ENCODE assay signal across 8 cellular contexts in genomic region chr9:120579750-120580590, GRCh38. TPM values are rescaled to one million over a fixed set of nuclear protein-coding genes. Genes with fewer than 3 reads are reported as not detected.
DNase-seq lines count a peak whose midpoint lies in the region; ATAC-seq and TF ChIP-seq lines count a peak whose summit lies in the region.

Gene CDK5RAP2, minus strand, starts transcription at chr9:120580167. Its CDS starts 189 bp downstream, at chr9:120579978.

- H3K4me1 Mint-ChIP-seq in HFFc6 (ENCODE audit: low read depth) = peaks cover 42% of the 10 kb centered on the region
- peaks cover 73% of the 10 kb centered on the region for H3K4me1 Mint-ChIP-seq in activated naive CD4-positive, alpha-beta T cell treated with anti-CD3 and anti-CD28 coated beads, Interleukin-2, amount 10 ng/mL, durations not matched to agents 7 days and 5 days

- H3K36me3 ChIP-seq in SK-N-MC (ENCODE audit: insufficient read depth, low read length) (peaks cover 18% of the 10 kb centered on the region), gastroesophageal sphincter (peaks cover 0 to 6% of the 10 kb centered on the region in 2 donors), neutrophil (no peaks in the 10 kb centered on the region)

- peak; percentile 99 for ATAC-seq in gastroesophageal sphincter

- peaks cover 3% of the 10 kb centered on the region; the same call in 1 of the 2 replicates for H3K27me3 Mint-ChIP-seq in HFFc6 (ENCODE audit: insufficient read depth)
- H3K27me3 Mint-ChIP-seq in activated naive CD4-positive, alpha-beta T cell treated with anti-CD3 and anti-CD28 coated beads, Interleukin-2, amount 10 ng/mL, durations not matched to agents 7 days and 5 days = no peaks in the 10 kb centered on the region

- H3K36me3 Mint-ChIP-seq in HFFc6 (ENCODE audit: low read depth) = peaks cover 6% of the 10 kb centered on the region
- H3K36me3 Mint-ChIP-seq in activated naive CD4-positive, alpha-beta T cell treated with anti-CD3 and anti-CD28 coated beads, Interleukin-2, amount 10 ng/mL, durations not matched to agents 7 days and 5 days = peaks cover 38% of the 10 kb centered on the region

- DNase-seq in GM04503 (ENCODE audit: low read depth) (peak; percentile 85), HFFc6 (peak; percentile 97), NB4 (ENCODE audit: low read depth) (peak; percentile 98), SK-N-MC (ENCODE audit: low read depth, low spot score) (peak; percentile 93), substantia nigra (lab: John Stamatoyannopoulos, UW) (peak; percentile 47 to 97 (median 90))
- DNase-seq in activated naive CD4-positive, alpha-beta T cell treated with anti-CD3 and anti-CD28 coated beads, Interleukin-2, amount 10 ng/mL, durations not matched to agents 7 days and 5 days = peak; percentile 96

- 11 to 12% methylated on average over 10 to 16 of the region's 53 CpGs for WGBS in gastroesophageal sphincter (ENCODE audit: low coverage in 1 of 2), 2 donors

- H3K9ac ChIP-seq in SK-N-MC (ENCODE audit: insufficient read length) = peak within 1 kb of the TSS; percentile 93

- TF ChIP-seq CTCF in HFFc6 (IDR thresholded peaks at IDR 0.05) (no peak), NB4 (IDR thresholded peaks at IDR 0.05; ENCODE audit: low read depth, low read length) (no peak), gastroesophageal sphincter (IDR thresholded peaks at IDR 0.05) (peak in 1 of 4 experiments; percentile 10), neutrophil (IDR thresholded peaks at IDR 0.05) (peak; percentile 35)

- H3K27ac ChIP-seq in SK-N-MC = peak within 1 kb of the TSS; percentile 78
- peak within 1 kb of the TSS; percentile 12 to 84 (median 82) for H3K27ac ChIP-seq in gastroesophageal sphincter
- peak within 1 kb of the TSS; percentile 59 for H3K27ac ChIP-seq in neutrophil
- H3K27ac ChIP-seq in substantia nigra (ENCODE audit: low read depth, low read length, poor library complexity, severe bottlenecking) = peak within 1 kb of the TSS; percentile 81

- H3K4me1 ChIP-seq in gastroesophageal sphincter (peaks cover 6 to 24% (median 10%) of the 10 kb centered on the region in 3 donors), neutrophil (ENCODE audit: control insufficient read depth in 1 of 2, insufficient read depth in 1 of 2, low read depth in 1 of 2, low read length in 1 of 2) (peaks cover 15 to 18% of the 10 kb centered on the region in 2 experiments)

- CTCF ChIA-PET in activated naive CD4-positive, alpha-beta T cell treated with anti-CD3 and anti-CD28 coated beads, Interleukin-2, amount 10 ng/mL, durations not matched to agents 7 days and 5 days (lab: Charles Lee) = no interaction called here

- H3K4me3 ChIP-seq in NB4 (ENCODE audit: low read depth, low read length) (peak within 1 kb of the TSS; percentile 94), SK-N-MC (peak within 1 kb of the TSS; percentile 92), gastroesophageal sphincter (peak within 1 kb of the TSS; percentile 54 to 90), neutrophil (ENCODE audit: low read depth in 1 of 2, low read length in 1 of 2) (peak within 1 kb of the TSS; percentile 82 to 84)

- H3K9me3 ChIP-seq in SK-N-MC (ENCODE audit: low read depth, low read length) (no peaks in the 10 kb centered on the region), gastroesophageal sphincter (no peaks in the 10 kb centered on the region), neutrophil (no peaks in the 10 kb centered on the region)

- H3K4me3 Mint-ChIP-seq in HFFc6 = peak within 1 kb of the TSS; percentile 99
- peak within 1 kb of the TSS; percentile 82 for H3K4me3 Mint-ChIP-seq in activated naive CD4-positive, alpha-beta T cell treated with anti-CD3 and anti-CD28 coated beads, Interleukin-2, amount 10 ng/mL, durations not matched to agents 7 days and 5 days

- no peak for TF ChIP-seq EP300 in gastroesophageal sphincter (IDR thresholded peaks at IDR 0.05)

- H3K27me3 ChIP-seq in gastroesophageal sphincter = no peaks in the 10 kb centered on the region
- no peaks in the 10 kb centered on the region for H3K27me3 ChIP-seq in neutrophil

- TF ChIP-seq POLR2A in NB4 (IDR thresholded peaks at IDR 0.05; ENCODE audit: extremely low read depth, insufficient read length) = peak; percentile 46
- TF ChIP-seq POLR2A in gastroesophageal sphincter (IDR thresholded peaks at IDR 0.05) = peak in 1 of 2 donors; percentile 24

- no peaks in the 10 kb centered on the region for H3K9me3 Mint-ChIP-seq in HFFc6
- H3K9me3 Mint-ChIP-seq in activated naive CD4-positive, alpha-beta T cell treated with anti-CD3 and anti-CD28 coated beads, Interleukin-2, amount 10 ng/mL, durations not matched to agents 7 days and 5 days = peaks cover 1% of the 10 kb centered on the region

- H3K27ac Mint-ChIP-seq in HFFc6 = peak within 1 kb of the TSS; percentile 96
- H3K27ac Mint-ChIP-seq in activated naive CD4-positive, alpha-beta T cell treated with anti-CD3 and anti-CD28 coated beads, Interleukin-2, amount 10 ng/mL, durations not matched to agents 7 days and 5 days = peak within 1 kb of the TSS; percentile 91

RNA-seq across cellular contexts. Expression of gene CDK5RAP2, which starts in this region (rescaled TPM):
- total RNA-seq in HFFc6 (2021; fragmentation: NEBNext Ultra II Directional; extraction: Animal tissue kit (Norgen Biotek cat#: 25700)) = 10 to 100 TPM; 28.4 to 40.8 (median 36.8) TPM
- total RNA-seq in gastroesophageal sphincter = 10 to 100 TPM; 41.6 to 77.2 (median 43.2) TPM

Comparison
In these comparisons a context has a peak if more than half of its experiments do, and no peak if none do; other contexts are left out.
1. Peak in every context shown above with its lines: DNase-seq, ATAC-seq, H3K4me3 ChIP-seq and H3K27ac ChIP-seq.